ENCODE assay signal across 8 cellular contexts in the genomic region with DNA sequence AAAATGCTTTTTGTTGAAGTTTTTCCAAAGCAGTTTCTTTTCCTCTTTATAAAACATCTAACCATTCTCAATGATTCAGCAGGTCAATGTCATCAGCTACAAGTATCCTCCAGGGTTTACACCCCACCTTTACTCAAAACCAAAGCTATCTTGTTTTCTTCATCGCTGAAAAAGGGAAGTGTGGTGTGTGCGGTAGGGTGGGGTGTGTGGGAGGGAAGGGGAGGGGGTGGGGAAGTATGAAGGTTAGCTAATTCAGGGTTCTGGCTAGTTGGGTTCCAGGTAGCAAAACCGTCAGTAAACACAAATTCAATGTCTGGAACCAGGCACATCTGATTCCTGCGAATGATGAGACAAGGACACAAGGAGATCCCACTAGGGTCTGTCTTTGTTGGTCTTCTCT.
DNase-seq lines count a peak whose midpoint lies in the region; ATAC-seq and TF ChIP-seq lines count a peak whose summit lies in the region.

No MANE protein-coding gene starts in this region.

- H3K36me3 Mint-ChIP-seq in naive thymus-derived CD4-positive, alpha-beta T cell: peaks cover 0 to 46% (median 22%) of the 10 kb centered on the region in 5 donors

- 77% methylated on average over 4 of the region's 4 CpGs for WGBS in suprapubic skin

- no peak for TF ChIP-seq POLR2A in suprapubic skin (IDR thresholded peaks at IDR 0.05)

- H3K9me3 Mint-ChIP-seq in naive thymus-derived CD4-positive, alpha-beta T cell: no peaks in the 10 kb centered on the region

- POLR2A ChIA-PET in naive thymus-derived CD4-positive, alpha-beta T cell (lab: Charles Lee): interaction anchor here (0.7 to 2.9 kb wide), 13 partner anchors 11 to 201 kb away, joined by 3 to 18 read pairs (median 4); no protein-coding TSS in a partner anchor

- no peak for TF ChIP-seq CTCF in suprapubic skin (IDR thresholded peaks at IDR 0.05)

- ATAC-seq in GM18517 (IDR thresholded peaks at IDR 0.05; ENCODE audit: unreplicated experiment) (peak; percentile 57), HG02938 (IDR thresholded peaks at IDR 0.05; ENCODE audit: unreplicated experiment) (peak; percentile 36), GM19467 (IDR thresholded peaks at IDR 0.05; ENCODE audit: unreplicated experiment) (no peak)
- ATAC-seq in naive thymus-derived CD4-positive, alpha-beta T cell: peak; percentile 51

- no peaks in the 10 kb centered on the region for H3K9me3 ChIP-seq in naive thymus-derived CD4-positive, alpha-beta T cell (ENCODE audit: control insufficient read depth in 2 of 3, low read length in 3 of 3)
- no peaks in the 10 kb centered on the region for H3K9me3 ChIP-seq in suprapubic skin

- peaks cover 0 to 20% (median 11%) of the 10 kb centered on the region in 3 experiments for H3K36me3 ChIP-seq in naive thymus-derived CD4-positive, alpha-beta T cell (ENCODE audit: control insufficient read depth in 2 of 3, insufficient read depth in 3 of 3, low read length in 3 of 3)
- no peaks in the 10 kb centered on the region for H3K36me3 ChIP-seq in suprapubic skin

- no peak overlapping the region for H3K4me3 ChIP-seq in naive thymus-derived CD4-positive, alpha-beta T cell (ENCODE audit: low read length)
- H3K4me3 ChIP-seq in suprapubic skin: no peak overlapping the region

- CTCF ChIA-PET in naive thymus-derived CD4-positive, alpha-beta T cell (lab: Charles Lee): interaction anchor here (0.7 to 2.1 kb wide), 7 partner anchors 10 to 323 kb away, joined by 3 to 10 read pairs (median 3); no protein-coding TSS in a partner anchor

- H3K4me1 ChIP-seq in naive thymus-derived CD4-positive, alpha-beta T cell (ENCODE audit: control insufficient read depth in 2 of 2, insufficient read depth in 2 of 2, low read length in 2 of 2): peaks cover 54 to 61% of the 10 kb centered on the region in 2 donors
- peaks cover 9% of the 10 kb centered on the region for H3K4me1 ChIP-seq in suprapubic skin

- H3K27me3 ChIP-seq in naive thymus-derived CD4-positive, alpha-beta T cell (ENCODE audit: control insufficient read depth in 2 of 2, insufficient read depth in 2 of 2, low read length in 2 of 2): no peaks in the 10 kb centered on the region
- no peaks in the 10 kb centered on the region for H3K27me3 ChIP-seq in suprapubic skin

- intact Hi-C loops in naive thymus-derived CD4-positive, alpha-beta T cell (cut with micrococcal nuclease): loop anchor here (1.0 to 10.0 kb wide), 4 partner anchors 11 to 501 kb away; a partner anchor contains a TSS

- DNase-seq in T-helper 2 cell: peak in 3 of 5 experiments; percentile 10 to 64 (median 49)
- peak in 8 of 9 donors; percentile 40 to 60 (median 48) for DNase-seq in naive thymus-derived CD4-positive, alpha-beta T cell
- DNase-seq in suprapubic skin (ENCODE audit: low spot score in 2 of 2): no peak
- no peak for DNase-seq in GM03348 (ENCODE audit: low spot score)
- no peak for DNase-seq in NCI-H446 (lab: John Stamatoyannopoulos, UW)

- peak overlapping the region; percentile 56 for H3K27ac ChIP-seq in naive thymus-derived CD4-positive, alpha-beta T cell (ENCODE audit: low read depth, low read length)
- H3K27ac ChIP-seq in suprapubic skin: no peak overlapping the region

- H3K4me1 Mint-ChIP-seq in naive thymus-derived CD4-positive, alpha-beta T cell: peaks cover 31 to 98% (median 88%) of the 10 kb centered on the region in 7 donors

- no peak for TF ChIP-seq EP300 in suprapubic skin (IDR thresholded peaks at IDR 0.05)

- H3K27me3 Mint-ChIP-seq in naive thymus-derived CD4-positive, alpha-beta T cell: peaks cover 0 to 7% (median 0%) of the 10 kb centered on the region in 5 donors

- peak overlapping the region; percentile 78 to 97 (median 93) for H3K27ac Mint-ChIP-seq in naive thymus-derived CD4-positive, alpha-beta T cell

- H3K4me3 Mint-ChIP-seq in naive thymus-derived CD4-positive, alpha-beta T cell: peak overlapping the region; percentile 57 to 84 (median 74)

Comparison
In these comparisons a context has a peak if more than half of its experiments do, and no peak if none do; other contexts are left out.
1. DNase-seq: peak in T-helper 2 cell (3 of 5) and naive thymus-derived CD4-positive, alpha-beta T cell (8 of 9); none in suprapubic skin (0 of 2), GM03348 (single experiment) and NCI-H446 (0 of 2).